Comparison of ENCODE assay signal across 1 cellular context in genomic region chr11:118928108-118928869, GRCh38.
TF ChIP-seq lines count a peak whose summit lies in the region.

No MANE protein-coding gene starts in this region.

TF ChIP-seq in K562, 482 proteins besides CTCF, POLR2A, EP300 and RAD21 (continued from another document and continues in another):
- no peak for TF ChIP-seq SNIP1 (IDR thresholded peaks at IDR 0.05; ENCODE audit: low read depth)
- no peak for TF ChIP-seq E2F6 (IDR thresholded peaks at IDR 0.05; ENCODE audit: borderline replicate concordance in 1 of 2, extremely low read depth in 1 of 2, insufficient read depth in 1 of 2, insufficient read length in 1 of 2, low read depth in 1 of 2, low read length in 1 of 2, poor library complexity in 1 of 2, severe bottlenecking in 1 of 2)
- TF ChIP-seq ETV6 (IDR thresholded peaks at IDR 0.05; ENCODE audit: borderline replicate concordance in 1 of 2, low read depth in 2 of 2, low read length in 1 of 2): no peak
- no peak for TF ChIP-seq ETV6 (CRISPR knock-in tag; IDR thresholded peaks at IDR 0.05; ENCODE audit: borderline replicate concordance)
- TF ChIP-seq CHCHD3 (CRISPR knock-in tag; IDR thresholded peaks at IDR 0.05): 0 out of 2 replicates have a peak, but pooled peaks have one; percentile 43
- no peak for TF ChIP-seq YBX1 (IDR thresholded peaks at IDR 0.05)
- TF ChIP-seq CTCFL (IDR thresholded peaks at IDR 0.05; ENCODE audit: borderline replicate concordance, insufficient read depth, low read depth, low read length, poor library complexity, severe bottlenecking): peak; percentile 28
- peak; percentile 23; the same call in 1 of the 2 replicates for TF ChIP-seq NR2C1 (IDR thresholded peaks at IDR 0.05)
- no peak for TF ChIP-seq NR2C1 (tag; IDR thresholded peaks at IDR 0.05)
- no peak for TF ChIP-seq NR1H2 (CRISPR knock-in tag; IDR thresholded peaks at IDR 0.05)
- no peak for TF ChIP-seq RBFOX2 (IDR thresholded peaks at IDR 0.05; ENCODE audit: low read depth, low read length)
- TF ChIP-seq ATF7 (IDR thresholded peaks at IDR 0.05): peak; percentile 64; the same call in 1 of the 2 replicates
- no peak for TF ChIP-seq HNRNPK (IDR thresholded peaks at IDR 0.05; ENCODE audit: low read depth, low read length, poor library complexity, severe bottlenecking)
- no peak for TF ChIP-seq GTF3C2 (IDR thresholded peaks at IDR 0.05; ENCODE audit: borderline replicate concordance, extremely low read depth, insufficient read length)
- no peak for TF ChIP-seq CBX5 (IDR thresholded peaks at IDR 0.05; ENCODE audit: borderline replicate concordance, low read depth)
- TF ChIP-seq RBM14 (IDR thresholded peaks at IDR 0.05; ENCODE audit: borderline replicate concordance, insufficient read depth, low read depth, low read length): no peak
- no peak for TF ChIP-seq ZNF395 (CRISPR knock-in tag; IDR thresholded peaks at IDR 0.05)
- peak; percentile 63 for TF ChIP-seq EP400 (IDR thresholded peaks at IDR 0.05)
- TF ChIP-seq ZKSCAN3 (CRISPR knock-in tag; IDR thresholded peaks at IDR 0.05): no peak
- TF ChIP-seq IFI16 (CRISPR knock-in tag; IDR thresholded peaks at IDR 0.05): no peak
- peak; percentile 53 for TF ChIP-seq L3MBTL2 (IDR thresholded peaks at IDR 0.05)
- TF ChIP-seq GATAD2B (IDR thresholded peaks at IDR 0.05; ENCODE audit: borderline replicate concordance): no peak; the same call in 1 of the 2 replicates
- no peak for TF ChIP-seq ARHGAP35 (IDR thresholded peaks at IDR 0.05; ENCODE audit: partially characterized antibody)
- no peak for TF ChIP-seq XRCC3 (IDR thresholded peaks at IDR 0.05)
- no peak for TF ChIP-seq ZNF444 (CRISPR knock-in tag; IDR thresholded peaks at IDR 0.05)
- TF ChIP-seq ZNF449 (CRISPR knock-in tag; IDR thresholded peaks at IDR 0.05): peak; percentile 23; the same call in 1 of the 2 replicates
- TF ChIP-seq PKNOX1 (IDR thresholded peaks at IDR 0.05): peak; percentile 99
- no peak for TF ChIP-seq MEF2A (IDR thresholded peaks at IDR 0.05; ENCODE audit: control insufficient read depth, low read depth, low read length)
- no peak for TF ChIP-seq GABPA (tag; conservative IDR thresholded peaks at IDR 0.05; ENCODE audit: low read depth)
- TF ChIP-seq HMGN3 (IDR thresholded peaks at IDR 0.05; ENCODE audit: borderline replicate concordance, extremely low read depth, insufficient read length, low read depth, low read length): no peak
- peak; percentile 25 for TF ChIP-seq CHD4 (IDR thresholded peaks at IDR 0.05; ENCODE audit: insufficient read depth, insufficient replicate concordance, low read depth, low read length, poor library complexity, severe bottlenecking)
- no peak for TF ChIP-seq NUFIP1 (IDR thresholded peaks at IDR 0.05; ENCODE audit: partially characterized antibody)
- TF ChIP-seq HDAC8 (tag; IDR thresholded peaks at IDR 0.05): no peak
- no peak for TF ChIP-seq RBM17 (IDR thresholded peaks at IDR 0.05; ENCODE audit: borderline replicate concordance, low read depth, low read length)
- no peak for TF ChIP-seq ZNF431 (CRISPR knock-in tag; IDR thresholded peaks at IDR 0.05)
- no peak for TF ChIP-seq FOXA1 (IDR thresholded peaks at IDR 0.05; ENCODE audit: borderline replicate concordance)
- peak; percentile 31; the same call in 1 of the 2 replicates for TF ChIP-seq SAFB (IDR thresholded peaks at IDR 0.05; ENCODE audit: borderline replicate concordance, low read depth, low read length)
- no peak for TF ChIP-seq ID3 (CRISPR knock-in tag; IDR thresholded peaks at IDR 0.05)
- TF ChIP-seq ID3 (tag; IDR thresholded peaks at IDR 0.05): no peak
- TF ChIP-seq FOXJ2 (tag; IDR thresholded peaks at IDR 0.05): no peak
- no peak for TF ChIP-seq DLX4 (CRISPR knock-in tag; IDR thresholded peaks at IDR 0.05)
- no peak for TF ChIP-seq ZBTB1 (CRISPR knock-in tag; IDR thresholded peaks at IDR 0.05; ENCODE audit: borderline replicate concordance, low read depth)
- no peak for TF ChIP-seq SETDB1 (IDR thresholded peaks at IDR 0.05; ENCODE audit: low read length)
- peak; percentile 74 for TF ChIP-seq CREB3L1 (IDR thresholded peaks at IDR 0.05; ENCODE audit: borderline replicate concordance, low read depth)
- no peak for TF ChIP-seq PPARD (CRISPR knock-in tag; IDR thresholded peaks at IDR 0.05)
- no peak for TF ChIP-seq ZC3H8 (IDR thresholded peaks at IDR 0.05)
- TF ChIP-seq ZBTB12 (CRISPR knock-in tag; IDR thresholded peaks at IDR 0.05): no peak
- TF ChIP-seq FOXM1 (IDR thresholded peaks at IDR 0.05; ENCODE audit: low read depth): peak; percentile 72; the same call in 1 of the 2 replicates
- no peak for TF ChIP-seq FOXM1 (CRISPR knock-in tag; IDR thresholded peaks at IDR 0.05; ENCODE audit: low read depth)
- TF ChIP-seq ZSCAN29 (IDR thresholded peaks at IDR 0.05): no peak
- TF ChIP-seq RHOXF2B (CRISPR knock-in tag; conservative IDR thresholded peaks at IDR 0.05): no peak
- TF ChIP-seq GABPB2 (CRISPR knock-in tag; conservative IDR thresholded peaks at IDR 0.05): no peak
- TF ChIP-seq DIDO1 (tag; IDR thresholded peaks at IDR 0.05; ENCODE audit: low read depth): no peak; the same call in 1 of the 2 replicates
- peak; percentile 87 for TF ChIP-seq USF1 (CRISPR knock-in tag; IDR thresholded peaks at IDR 0.05)
- no peak for TF ChIP-seq CEBPG (CRISPR knock-in tag; IDR thresholded peaks at IDR 0.05)
- TF ChIP-seq CEBPG (tag; conservative IDR thresholded peaks at IDR 0.05 in 1 of 2, IDR thresholded peaks at IDR 0.05 in 1 of 2): no peak
- TF ChIP-seq ELK3 (CRISPR knock-in tag; IDR thresholded peaks at IDR 0.05): no peak
